Comparison of ENCODE assay signal across 19 cellular contexts in genomic region chr10:69681436-69681835, GRCh38. TPM values are rescaled to one million over a fixed set of nuclear protein-coding genes. Genes with fewer than 3 reads are reported as not detected.
DNase-seq lines count a peak whose midpoint lies in the region; ATAC-seq and TF ChIP-seq lines count a peak whose summit lies in the region.
"Had no signal": no experiment of that assay in that cellular context is flagged by ENCODE, and none has a peak within 500 bp of the region (broad histone marks: within the 10 kb centered on the region; RNA-seq: fewer than 3 reads in every experiment).

No MANE protein-coding gene starts in this region.

- H3K27me3 Mint-ChIP-seq in CD4-positive, alpha-beta T cell: peaks cover 28% of the 10 kb centered on the region

- no peaks in the 10 kb centered on the region for H3K36me3 Mint-ChIP-seq in CD4-positive, alpha-beta T cell (ENCODE audit: low read depth)
- H3K36me3 Mint-ChIP-seq: CD4-positive, CD25-positive, alpha-beta regulatory T cell; CD8-positive, alpha-beta memory T cell had no signal

- intact Hi-C loops in cardiac septum (cut with DNase I): loop anchor here (5.0 kb wide), 1 partner anchor 354 kb away; no protein-coding TSS in a partner anchor
- intact Hi-C loops in sciatic nerve (cut with DNase I): no loop called here
- intact Hi-C loops in upper lobe of right lung (cut with DNase I): no loop called here
- intact Hi-C loops in CD4-positive, alpha-beta T cell (cut with DNase I, micrococcal nuclease): no loop called here

- H3K27me3 ChIP-seq in right atrium auricular region (no peaks in the 10 kb centered on the region), upper lobe of right lung (no peaks in the 10 kb centered on the region)
- peaks cover 12% of the 10 kb centered on the region for H3K27me3 ChIP-seq in CD4-positive, alpha-beta T cell (ENCODE audit: control insufficient read depth, insufficient read depth, low read length)
- H3K27me3 ChIP-seq: BLaER1 had no signal

- POLR2A ChIA-PET in CD4-positive, alpha-beta T cell (lab: Charles Lee): no interaction called here

- DNase-seq in cardiac septum (ENCODE audit: low spot score): peak; percentile 53
- no peak for DNase-seq in right atrium auricular region (ENCODE audit: low spot score)
- DNase-seq in sciatic nerve (ENCODE audit: low spot score): peak; percentile 19
- peak; percentile 48 for DNase-seq in upper lobe of right lung
- no peak for DNase-seq in CD4-positive, alpha-beta T cell
- DNase-seq: CD4-positive, CD25-positive, alpha-beta regulatory T cell; CD8-positive, alpha-beta memory T cell; DMS 273 treated with DMSO at 0.1 percent for 48 hours; DMS79; EL; GF-D8; GOT3; H7; HCEC 1CT had no signal

- TF ChIP-seq CTCF in right atrium auricular region (IDR thresholded peaks at IDR 0.05) (no peak), upper lobe of right lung (IDR thresholded peaks at IDR 0.05) (no peak)
- no peak for TF ChIP-seq CTCF in CD4-positive, alpha-beta T cell (IDR thresholded peaks at IDR 0.05)

- no peak for ATAC-seq in sciatic nerve
- no peak for ATAC-seq in upper lobe of right lung
- ATAC-seq in CD4-positive, alpha-beta T cell (ENCODE audit: poor library complexity): no peak
- no peak for ATAC-seq in GM21529 (IDR thresholded peaks at IDR 0.05; ENCODE audit: unreplicated experiment)

- no peak overlapping the region for H3K4me3 Mint-ChIP-seq in CD4-positive, alpha-beta T cell
- H3K4me3 Mint-ChIP-seq: B cell; CD4-positive, CD25-positive, alpha-beta regulatory T cell had no signal

- H3K9me3 ChIP-seq in right atrium auricular region (no peaks in the 10 kb centered on the region), upper lobe of right lung (no peaks in the 10 kb centered on the region)
- H3K9me3 ChIP-seq in CD4-positive, alpha-beta T cell (ENCODE audit: control insufficient read depth, low read length): no peaks in the 10 kb centered on the region
- H3K9me3 ChIP-seq: BLaER1 had no signal

- CTCF ChIA-PET in CD4-positive, alpha-beta T cell (lab: Charles Lee): no interaction called here

- H3K4me1 Mint-ChIP-seq in CD4-positive, alpha-beta T cell (ENCODE audit: low read depth): no peaks in the 10 kb centered on the region
- H3K4me1 Mint-ChIP-seq: B cell; CD4-positive, CD25-positive, alpha-beta regulatory T cell; CD8-positive, alpha-beta memory T cell had no signal

- H3K4me1 ChIP-seq in right atrium auricular region: peaks cover 0 to 13% of the 10 kb centered on the region in 2 donors
- peaks cover 7% of the 10 kb centered on the region for H3K4me1 ChIP-seq in upper lobe of right lung
- H3K4me1 ChIP-seq: BLaER1 had no signal

- no peak overlapping the region for H3K4me3 ChIP-seq in right atrium auricular region
- H3K4me3 ChIP-seq in upper lobe of right lung: no peak overlapping the region
- H3K4me3 ChIP-seq: BLaER1 had no signal

- H3K36me3 ChIP-seq in right atrium auricular region (no peaks in the 10 kb centered on the region), upper lobe of right lung (no peaks in the 10 kb centered on the region)
- H3K36me3 ChIP-seq: BLaER1 had no signal

- H3K27ac ChIP-seq in right atrium auricular region: no peak overlapping the region
- no peak overlapping the region for H3K27ac ChIP-seq in upper lobe of right lung
- no peak overlapping the region for H3K27ac ChIP-seq in CD4-positive, alpha-beta T cell (ENCODE audit: low read depth, low read length)
- H3K27ac ChIP-seq: 22Rv1, BLaER1, C4-2B had no signal

- H3K9me3 Mint-ChIP-seq in CD4-positive, alpha-beta T cell: no peaks in the 10 kb centered on the region
- H3K9me3 Mint-ChIP-seq: CD8-positive, alpha-beta memory T cell had no signal

- H3K27ac Mint-ChIP-seq in CD4-positive, alpha-beta T cell: no peak overlapping the region
- H3K27ac Mint-ChIP-seq: B cell; CD4-positive, CD25-positive, alpha-beta regulatory T cell had no signal

RNA-seq across cellular contexts. Expression of gene FAM241B, which starts 51.4 kb away (rescaled TPM):
- total RNA-seq in cardiac septum (5.7 TPM), right atrium auricular region (1 to 10 TPM; 2.1 to 3.5 TPM), sciatic nerve (6.1 TPM), upper lobe of right lung (5.2 TPM)
- 10 to 100 TPM; 14.1 to 17.5 TPM for total RNA-seq in CD4-positive, alpha-beta T cell

Comparison
In these comparisons a context has a peak if more than half of its experiments do, and no peak if none do; other contexts are left out.
1. DNase-seq: peak in cardiac septum (single experiment), sciatic nerve (single experiment) and upper lobe of right lung (single experiment); none in right atrium auricular region (single experiment) and CD4-positive, alpha-beta T cell (0 of 10).